In the genomic region with DNA sequence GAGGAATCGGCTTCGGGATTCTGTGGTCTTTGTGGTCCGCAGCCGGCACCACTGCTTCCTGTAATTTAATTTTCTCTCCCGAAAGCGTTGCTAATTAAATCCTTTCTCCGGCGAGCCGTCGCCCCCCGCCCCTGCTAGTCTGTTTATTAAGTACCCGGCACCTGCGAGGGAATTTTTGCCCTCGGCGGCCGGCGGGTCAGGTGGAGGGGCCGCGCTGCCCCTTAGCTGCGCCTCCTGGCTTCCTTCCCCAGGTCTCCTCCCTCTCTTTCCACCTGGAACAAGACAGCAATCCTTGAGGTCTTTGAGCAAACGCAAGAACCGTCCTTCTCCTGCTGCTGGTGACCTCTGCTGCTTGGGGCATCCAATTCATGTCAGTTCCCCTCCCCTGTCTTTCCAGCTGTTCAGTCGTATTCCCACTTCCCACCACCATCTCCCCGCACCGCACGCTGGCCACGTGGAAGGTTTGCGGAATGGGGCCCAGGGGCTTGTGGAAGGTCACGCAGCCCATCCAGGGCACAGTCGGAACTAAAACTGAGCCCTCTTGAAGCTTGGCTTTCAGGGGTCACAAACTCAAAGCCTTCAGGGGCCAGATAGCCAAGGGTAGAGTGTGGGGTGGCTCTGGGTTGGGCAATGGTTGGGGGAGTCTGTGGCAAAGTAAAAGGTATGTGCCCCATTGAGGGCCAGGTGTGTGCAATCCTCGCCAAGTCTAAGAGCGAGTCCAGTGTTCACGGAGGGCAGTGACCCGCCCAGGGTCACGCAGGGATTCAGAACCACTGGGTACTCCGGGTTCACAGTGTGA, we compare ENCODE assay signal across 10 cellular contexts. TPM values are rescaled to one million over a fixed set of nuclear protein-coding genes. Genes with fewer than 3 reads are reported as not detected.
DNase-seq lines count a peak whose midpoint lies in the region; ATAC-seq, FAIRE-seq and TF ChIP-seq lines count a peak whose summit lies in the region.
"Had no signal": no experiment of that assay in that cellular context is flagged by ENCODE, and none has a peak within 500 bp of the region (broad histone marks: within the 10 kb centered on the region; RNA-seq: fewer than 3 reads in every experiment).

No MANE protein-coding gene starts in this region.

- H3K9me3 Mint-ChIP-seq in activated naive CD4-positive, alpha-beta T cell treated with anti-CD3 and anti-CD28 coated beads for 36 hours: no peaks in the 10 kb centered on the region
- no peaks in the 10 kb centered on the region for H3K9me3 Mint-ChIP-seq in activated naive CD4-positive, alpha-beta T cell treated with anti-CD3 and anti-CD28 coated beads, Interleukin-2, amount 50 U/mL, for 72 hours
- H3K9me3 Mint-ChIP-seq in type B pancreatic cell: no peaks in the 10 kb centered on the region

- no peaks in the 10 kb centered on the region for H4K20me1 ChIP-seq in GM12878 (ENCODE audit: control insufficient read depth, insufficient read depth)

- WGBS in GM12878 (ENCODE audit: insufficient coverage, insufficient replicate concordance, low lambda C conversion rate, missing lambda C conversion rate): 42% methylated on average over 36 of the region's 36 CpGs
- no CpG with 5 or more reads among the region's 36 CpGs for WGBS in mesendoderm (ENCODE audit: extremely low coverage, insufficient coverage, low lambda C conversion rate)

- no peak overlapping the region for H2AK5ac ChIP-seq in mesendoderm (ENCODE audit: low read length)

- intact Hi-C loops in activated naive CD4-positive, alpha-beta T cell treated with anti-CD3 and anti-CD28 coated beads for 36 hours (cut with micrococcal nuclease): loop anchor here (1.0 kb wide), 1 partner anchor 27 kb away; a partner anchor contains a TSS
- intact Hi-C loops in GM12878 (cut with micrococcal nuclease; ENCODE audit: unreplicated experiment): loop anchor here (2.0 kb wide), 1 partner anchor 55 kb away; no protein-coding TSS in a partner anchor

- H3K9me3 ChIP-seq in GM12878 (replicated peaks; ENCODE audit: control insufficient read depth, insufficient read depth, low read length) (no peaks in the 10 kb centered on the region), SJCRH30 (replicated peaks) (no peaks in the 10 kb centered on the region)

- no peak for DNase-seq in activated naive CD4-positive, alpha-beta T cell treated with anti-CD3 and anti-CD28 coated beads for 36 hours
- no peak for DNase-seq in activated naive CD4-positive, alpha-beta T cell treated with anti-CD3 and anti-CD28 coated beads, Interleukin-2, amount 50 U/mL, for 72 hours (ENCODE audit: low spot score in 2 of 2)
- DNase-seq in GM12878 (ENCODE audit: low read depth, low spot score) (no peak), mesendoderm (peak; percentile 57), type B pancreatic cell (ENCODE audit: extremely low spot score, unreplicated experiment) (no peak), HPDE6-E6E7 (ENCODE audit: extremely low spot score) (no peak), SJCRH30 (no peak)
- DNase-seq: DMS79 treated with DMSO at 0.1 percent for 48 hours, NCI-H2171 had no signal

- no peak for TF ChIP-seq RAD21 in GM12878 (IDR thresholded peaks at IDR 0.05; ENCODE audit: insufficient read depth, low read depth, low read length)

- no peak overlapping the region for H3K9ac ChIP-seq in GM12878 (ENCODE audit: control insufficient read depth, insufficient read depth, low read length)
- H3K9ac ChIP-seq in mesendoderm (ENCODE audit: low read length): peak overlapping the region; percentile 58

- no peak overlapping the region; the same call in 1 of the 2 replicates for H2AFZ ChIP-seq in GM12878 (ENCODE audit: control insufficient read depth, low read depth, low read length)

- CTCF ChIA-PET in activated naive CD4-positive, alpha-beta T cell treated with anti-CD3 and anti-CD28 coated beads for 36 hours (lab: Charles Lee): interaction anchor here (1.1 to 2.1 kb wide), 4 partner anchors 12 to 225 kb away, joined by 3 to 14 read pairs (median 3); no protein-coding TSS in a partner anchor
- CTCF ChIA-PET in GM12878 (lab: Yijun Ruan, JAX): interaction anchor here (0.8 to 21.2 kb wide), 9 partner anchors 10 to 251 kb away, joined by 3 to 445 read pairs (median 6); a partner anchor contains a TSS

- H3K79me2 ChIP-seq in GM12878 (ENCODE audit: control insufficient read depth, insufficient read depth, low read length) (no peaks in the 10 kb centered on the region), mesendoderm (ENCODE audit: control insufficient read depth, insufficient read depth, low read length) (no peaks in the 10 kb centered on the region)

- no peak for TF ChIP-seq POLR2A in GM12878 (IDR thresholded peaks at IDR 0.05; ENCODE audit: low read depth, low read length)

- H3K4me1 Mint-ChIP-seq in activated naive CD4-positive, alpha-beta T cell treated with anti-CD3 and anti-CD28 coated beads for 36 hours (ENCODE audit: low read depth): peaks cover 31% of the 10 kb centered on the region
- H3K4me1 Mint-ChIP-seq in type B pancreatic cell (ENCODE audit: unreplicated experiment): peaks cover 3% of the 10 kb centered on the region

- POLR2A ChIA-PET in GM12878 (lab: Charles Lee): no interaction called here

- no peak overlapping the region for H3K23ac ChIP-seq in mesendoderm (ENCODE audit: low read length)

- H3K4me1 ChIP-seq in GM12878 (ENCODE audit: control insufficient read depth, insufficient read depth, low read length) (peaks cover 42% of the 10 kb centered on the region), mesendoderm (ENCODE audit: control insufficient read depth, low read depth, low read length) (peaks cover 5% of the 10 kb centered on the region), SJCRH30 (no peaks in the 10 kb centered on the region)

- no peak overlapping the region for H2BK15ac ChIP-seq in mesendoderm (replicated peaks; ENCODE audit: low read depth)

- H3K27me3 Mint-ChIP-seq in activated naive CD4-positive, alpha-beta T cell treated with anti-CD3 and anti-CD28 coated beads for 36 hours (ENCODE audit: low read depth): peaks cover 16% of the 10 kb centered on the region
- peaks cover 80% of the 10 kb centered on the region for H3K27me3 Mint-ChIP-seq in type B pancreatic cell

- H3K36me3 Mint-ChIP-seq in activated naive CD4-positive, alpha-beta T cell treated with anti-CD3 and anti-CD28 coated beads for 36 hours (ENCODE audit: low read depth): peaks cover 6% of the 10 kb centered on the region
- no peaks in the 10 kb centered on the region for H3K36me3 Mint-ChIP-seq in activated naive CD4-positive, alpha-beta T cell treated with anti-CD3 and anti-CD28 coated beads, Interleukin-2, amount 50 U/mL, for 72 hours
- H3K36me3 Mint-ChIP-seq in type B pancreatic cell: peaks cover 5% of the 10 kb centered on the region

- H3K4me3 Mint-ChIP-seq in activated naive CD4-positive, alpha-beta T cell treated with anti-CD3 and anti-CD28 coated beads for 36 hours: peak overlapping the region; percentile 44
- H3K4me3 Mint-ChIP-seq in type B pancreatic cell: peak overlapping the region; percentile 79

- SMC1A ChIA-PET in GM12878 (lab: Charles Lee; ENCODE audit: uncharacterized antibody, unreplicated experiment): interaction anchor here (1.6 to 20.2 kb wide), 3 partner anchors 24 to 55 kb away, joined by 8 to 428 read pairs (median 14); a partner anchor contains a TSS

- no peak for ATAC-seq in activated naive CD4-positive, alpha-beta T cell treated with anti-CD3 and anti-CD28 coated beads, Interleukin-2, amount 50 U/mL, for 72 hours
- no peak for ATAC-seq in GM12878
- ATAC-seq in GM18868 (IDR thresholded peaks at IDR 0.05; ENCODE audit: unreplicated experiment): no peak

- H4K5ac ChIP-seq in mesendoderm (ENCODE audit: low read length): no peak overlapping the region

- H3K27me3 ChIP-seq in GM12878 (replicated peaks in 1 of 2; ENCODE audit: control insufficient read depth in 2 of 2, insufficient read depth in 2 of 2, low read length in 1 of 2): peaks cover 6 to 7% of the 10 kb centered on the region in 2 experiments; a peak in 2 of 4 replicates
- H3K27me3 ChIP-seq in mesendoderm (ENCODE audit: insufficient read depth, low read length, poor library complexity): no peaks in the 10 kb centered on the region
- H3K27me3 ChIP-seq in SJCRH30: no peaks in the 10 kb centered on the region

- RAD21 ChIA-PET in GM12878 (lab: Charles Lee; ENCODE audit: unreplicated experiment): interaction anchor here (0.8 to 2.6 kb wide), 6 partner anchors 29 to 183 kb away, joined by 3 to 14 read pairs (median 6); no protein-coding TSS in a partner anchor

- BruUV-seq in GM12878 (replicated peaks; lab: Mats Ljungman, UMichigan): no TSS peak

- H3K56ac ChIP-seq in mesendoderm (ENCODE audit: low read length): peak overlapping the region; percentile 80

- TF ChIP-seq EP300 in GM12878 (IDR thresholded peaks at IDR 0.05; ENCODE audit: borderline replicate concordance in 1 of 2, control insufficient read depth in 1 of 2, low read depth in 2 of 2, low read length in 2 of 2): no peak

- H3K4ac ChIP-seq in mesendoderm (ENCODE audit: low read depth, low read length): no peak overlapping the region

- H3K27ac ChIP-seq in GM12878 (ENCODE audit: control insufficient read depth, insufficient read depth) (no peak overlapping the region), mesendoderm (ENCODE audit: low read depth, low read length) (no peak overlapping the region), SJCRH30 (no peak overlapping the region)

- H2BK120ac ChIP-seq in mesendoderm (ENCODE audit: low read depth, low read length): no peak overlapping the region

- H3K4me3 ChIP-seq in GM12878 (no peak overlapping the region; the same call in 1 of the 2 replicates), mesendoderm (ENCODE audit: low read length) (peak overlapping the region; percentile 31), SJCRH30 (no peak overlapping the region; the same call in 1 of the 2 replicates)

- FAIRE-seq in GM12878 (lab: Jason Lieb, UNC): no peak

- in situ Hi-C loops in GM12878 (cut with MboI): no loop called here

- H4K8ac ChIP-seq in mesendoderm (ENCODE audit: low read depth, low read length): no peak overlapping the region

- H3K18ac ChIP-seq in mesendoderm (ENCODE audit: low read length): no peak overlapping the region

- H3K36me3 ChIP-seq in GM12878 (ENCODE audit: control insufficient read depth in 2 of 2, insufficient read depth in 2 of 2, low read length in 1 of 2) (no peaks in the 10 kb centered on the region), mesendoderm (ENCODE audit: control insufficient read depth, insufficient read depth, low read length) (no peaks in the 10 kb centered on the region), SJCRH30 (no peaks in the 10 kb centered on the region)

- H3K79me1 ChIP-seq in mesendoderm (ENCODE audit: low read length): no peaks in the 10 kb centered on the region

- H3K4me2 ChIP-seq in GM12878 (ENCODE audit: control insufficient read depth, insufficient read depth) (peak overlapping the region; percentile 90), mesendoderm (ENCODE audit: low read length) (peak overlapping the region; percentile 89)

- no peak overlapping the region for H3K27ac Mint-ChIP-seq in activated naive CD4-positive, alpha-beta T cell treated with anti-CD3 and anti-CD28 coated beads for 36 hours
- H3K27ac Mint-ChIP-seq in activated naive CD4-positive, alpha-beta T cell treated with anti-CD3 and anti-CD28 coated beads, Interleukin-2, amount 50 U/mL, for 72 hours: no peak overlapping the region
- peak overlapping the region; percentile 61 for H3K27ac Mint-ChIP-seq in type B pancreatic cell

- TF ChIP-seq CTCF in GM12878 (IDR thresholded peaks at IDR 0.05 in 2 of 3, conservative IDR thresholded peaks at IDR 0.05 in 1 of 3; ENCODE audit: control insufficient read depth in 2 of 3, extremely low read depth in 1 of 3, insufficient read depth in 1 of 3, low read depth in 3 of 3, low read length in 3 of 3) (no peak), type B pancreatic cell (conservative IDR thresholded peaks at IDR 0.05) (peak; percentile 32)

- H2BK5ac ChIP-seq in mesendoderm (ENCODE audit: low read length): no peak overlapping the region

RNA-seq across cellular contexts. Expression of a gene that starts 16.1 kb away (rescaled TPM):
- total RNA-seq in activated naive CD4-positive, alpha-beta T cell treated with anti-CD3 and anti-CD28 coated beads for 36 hours: not detected
- not detected for total RNA-seq in activated naive CD4-positive, alpha-beta T cell treated with anti-CD3 and anti-CD28 coated beads, Interleukin-2, amount 50 U/mL, for 72 hours
- not detected in 2 replicates for total RNA-seq in GM12878 (2013; cell fraction: nucleolus; rRNA removed)
- not detected in 2 replicates for total RNA-seq in GM12878 (2014; rRNA removed)
- total RNA-seq in GM12878 (2014; rRNA removed; fragmentation: Illumina TruSeq; extraction: Trizol): not detected in 2 replicates
- not detected in 2 replicates for total RNA-seq in GM12878 (2021)
- polyA plus RNA-seq in GM12878 (2011; ENCODE audit: low read depth): not detected
- not detected in 2 replicates for polyA plus RNA-seq in GM12878 (2011; rRNA removed)
- 0.02 and 0.03 TPM in 2 replicates for polyA plus RNA-seq in GM12878 (2011; cell fraction: cytosol; rRNA removed)
- 0.03 and 0.04 TPM in 2 replicates for polyA plus RNA-seq in GM12878 (2011; cell fraction: nucleus; rRNA removed)
- not detected in 2 replicates for polyA plus RNA-seq in GM12878 (2012)
- polyA plus RNA-seq in GM12878 (2014; fragmentation: Illumina TruSeq; extraction: Trizol): not detected in 2 replicates
- polyA plus RNA-seq in GM12878 (2014; fragmentation: Nextera tagmentation; extraction: Ambion mirVana): not detected
- not detected in 2 replicates for polyA plus RNA-seq in GM12878 (2014; rRNA removed)
- under 1 TPM in 1 of 2 experiments, not detected in 1; 0.06 TPM for polyA plus RNA-seq in GM12878 (2016; fragmentation: Nextera tagmentation; extraction: Ambion mirVana)
- 0.10 TPM in 1 of 2 replicates, not detected in the other for polyA minus RNA-seq in GM12878 (2011; rRNA and poly(A)+ RNA removed)
- polyA minus RNA-seq in GM12878 (2011; cell fraction: cytosol; rRNA and poly(A)+ RNA removed): not detected in 2 replicates
- not detected in 2 replicates for polyA minus RNA-seq in GM12878 (2011; cell fraction: nucleus; rRNA and poly(A)+ RNA removed)
- polyA plus RNA-seq in mesendoderm (2013, experiment 1 of 2): 9.1 TPM
- polyA plus RNA-seq in mesendoderm (2013, experiment 2 of 2): 10.0 TPM
- total RNA-seq in type B pancreatic cell (ENCODE audit: low replicate concordance): 0.24 TPM in 1 of 2 replicates, not detected in the other
- total RNA-seq in SJCRH30 (2014; rRNA removed; shearing (Covaris generic)): 12.1 and 13.4 TPM in 2 replicates

RNA-seq across cellular contexts. Expression of a gene that starts 27.4 kb away (rescaled TPM):
- 1 to 10 TPM; 5.6 to 6.1 TPM for total RNA-seq in activated naive CD4-positive, alpha-beta T cell treated with anti-CD3 and anti-CD28 coated beads for 36 hours
- 1 to 10 TPM; 5.4 to 9.6 TPM for total RNA-seq in activated naive CD4-positive, alpha-beta T cell treated with anti-CD3 and anti-CD28 coated beads, Interleukin-2, amount 50 U/mL, for 72 hours
- 57.9 and 60.2 TPM in 2 replicates for total RNA-seq in GM12878 (2013; cell fraction: nucleolus; rRNA removed)
- total RNA-seq in GM12878 (2014; rRNA removed): 19.8 and 24.7 TPM in 2 replicates
- total RNA-seq in GM12878 (2014; rRNA removed; fragmentation: Illumina TruSeq; extraction: Trizol): 16.3 and 17.2 TPM in 2 replicates
- 17.7 and 20.3 TPM in 2 replicates for total RNA-seq in GM12878 (2021)
- 6.8 TPM for polyA plus RNA-seq in GM12878 (2011; ENCODE audit: low read depth)
- polyA plus RNA-seq in GM12878 (2011; rRNA removed): 29.5 and 35.3 TPM in 2 replicates
- polyA plus RNA-seq in GM12878 (2011; cell fraction: cytosol; rRNA removed): 23.3 and 24.7 TPM in 2 replicates
- 18.1 and 20.6 TPM in 2 replicates for polyA plus RNA-seq in GM12878 (2011; cell fraction: nucleus; rRNA removed)
- polyA plus RNA-seq in GM12878 (2012): 6.9 and 9.0 TPM in 2 replicates
- polyA plus RNA-seq in GM12878 (2014; fragmentation: Illumina TruSeq; extraction: Trizol): 17.0 and 20.8 TPM in 2 replicates
- 1 to 10 TPM; 5.6 to 6.6 TPM for polyA plus RNA-seq in GM12878 (2014; fragmentation: Nextera tagmentation; extraction: Ambion mirVana)
- 14.5 and 16.8 TPM in 2 replicates for polyA plus RNA-seq in GM12878 (2014; rRNA removed)
- polyA plus RNA-seq in GM12878 (2016; fragmentation: Nextera tagmentation; extraction: Ambion mirVana): 10 to 100 TPM; 11.9 to 14.4 TPM
- 27.8 and 31.7 TPM in 2 replicates for polyA minus RNA-seq in GM12878 (2011; rRNA and poly(A)+ RNA removed)
- 10.4 and 11.5 TPM in 2 replicates for polyA minus RNA-seq in GM12878 (2011; cell fraction: cytosol; rRNA and poly(A)+ RNA removed)
- polyA minus RNA-seq in GM12878 (2011; cell fraction: nucleus; rRNA and poly(A)+ RNA removed): 8.9 and 10.4 TPM in 2 replicates
- 12.6 TPM for polyA plus RNA-seq in mesendoderm (2013, experiment 1 of 2)
- 13.2 TPM for polyA plus RNA-seq in mesendoderm (2013, experiment 2 of 2)
- 27.2 and 34.0 TPM in 2 replicates for total RNA-seq in type B pancreatic cell (ENCODE audit: low replicate concordance)
- total RNA-seq in SJCRH30 (2014; rRNA removed; shearing (Covaris generic)): 13.2 and 14.0 TPM in 2 replicates

RNA-seq across cellular contexts. Expression of a gene that starts 56.1 kb away (rescaled TPM):
- under 1 TPM; 0.31 to 0.72 TPM for total RNA-seq in activated naive CD4-positive, alpha-beta T cell treated with anti-CD3 and anti-CD28 coated beads for 36 hours
- total RNA-seq in activated naive CD4-positive, alpha-beta T cell treated with anti-CD3 and anti-CD28 coated beads, Interleukin-2, amount 50 U/mL, for 72 hours: 1 to 10 TPM in 1 of 2 donors, under 1 TPM in 1; 0.32 to 1.1 TPM
- total RNA-seq in GM12878 (2013; cell fraction: nucleolus; rRNA removed): 12.5 and 15.2 TPM in 2 replicates
- total RNA-seq in GM12878 (2014; rRNA removed) (0.06 and 0.38 TPM in 2 replicates), GM12878 (2014; rRNA removed; fragmentation: Illumina TruSeq; extraction: Trizol) (0.09 and 0.60 TPM in 2 replicates), GM12878 (2021) (0.74 and 1.3 TPM in 2 replicates), type B pancreatic cell (ENCODE audit: low replicate concordance) (4.6 and 5.5 TPM in 2 replicates)
- 0.13 TPM for polyA plus RNA-seq in GM12878 (2011; ENCODE audit: low read depth)
- polyA plus RNA-seq in GM12878 (2011; rRNA removed) (0.68 and 1.2 TPM in 2 replicates), GM12878 (2014; fragmentation: Illumina TruSeq; extraction: Trizol) (0.16 and 0.41 TPM in 2 replicates), GM12878 (2014; fragmentation: Nextera tagmentation; extraction: Ambion mirVana) (not detected), GM12878 (2014; rRNA removed) (0.34 and 0.37 TPM in 2 replicates), GM12878 (2016; fragmentation: Nextera tagmentation; extraction: Ambion mirVana) (not detected)
- polyA plus RNA-seq in GM12878 (2011; cell fraction: cytosol; rRNA removed): 2.1 and 2.3 TPM in 2 replicates
- 5.7 and 7.8 TPM in 2 replicates for polyA plus RNA-seq in GM12878 (2011; cell fraction: nucleus; rRNA removed)
- polyA plus RNA-seq in GM12878 (2012): 0.24 and 0.38 TPM in 2 replicates
- polyA minus RNA-seq in GM12878 (2011; rRNA and poly(A)+ RNA removed): 1.2 and 2.6 TPM in 2 replicates
- polyA minus RNA-seq in GM12878 (2011; cell fraction: cytosol; rRNA and poly(A)+ RNA removed): 0.27 TPM in 1 of 2 replicates, not detected in the other
- 2.1 and 3.5 TPM in 2 replicates for polyA minus RNA-seq in GM12878 (2011; cell fraction: nucleus; rRNA and poly(A)+ RNA removed)
- 2.3 TPM for polyA plus RNA-seq in mesendoderm (2013, experiment 1 of 2)
- polyA plus RNA-seq in mesendoderm (2013, experiment 2 of 2): 2.1 TPM
- total RNA-seq in SJCRH30 (2014; rRNA removed; shearing (Covaris generic)): 4.5 and 5.2 TPM in 2 replicates

Comparison
In these comparisons a context has a peak if more than half of its experiments do, and no peak if none do; other contexts are left out.
1. RNA of a gene that starts 16.1 kb away (total RNA-seq): 12.1 to 13.4 TPM in SJCRH30; 0.24 TPM in type B pancreatic cell, not detected in activated naive CD4-positive, alpha-beta T cell treated with anti-CD3 and anti-CD28 coated beads for 36 hours, not detected in activated naive CD4-positive, alpha-beta T cell treated with anti-CD3 and anti-CD28 coated beads, Interleukin-2, amount 50 U/mL, for 72 hours and not detected in GM12878; every median in the first group is over 10 times any median in the second.